1 cellular context compared by ENCODE assay signal in the genomic region with DNA sequence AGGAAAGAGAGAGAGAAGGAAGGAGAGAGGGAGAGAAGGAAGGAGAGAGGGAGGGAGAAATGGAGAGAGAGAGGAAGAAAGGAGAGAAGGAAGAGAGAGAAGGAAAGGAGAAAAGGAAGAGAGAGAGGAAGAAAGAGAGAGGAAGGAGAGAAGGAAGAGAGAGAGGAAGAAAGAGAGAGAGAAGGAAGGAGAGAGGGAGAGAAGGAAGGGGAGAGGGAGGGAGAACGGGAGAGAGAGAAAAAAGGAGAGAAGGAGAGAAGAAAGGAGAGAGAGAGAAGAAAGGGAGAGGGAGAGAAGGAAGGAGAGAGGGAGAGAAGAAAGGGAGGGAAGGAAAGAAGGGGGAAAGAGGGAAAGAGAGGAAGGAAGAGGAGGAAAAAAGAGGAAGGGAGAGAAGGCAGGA.
TF ChIP-seq lines count a peak whose summit lies in the region.

No MANE protein-coding gene starts in this region.

TF ChIP-seq in HEK293, 187 proteins besides CTCF, POLR2A, EP300 and RAD21 (continued from another document):
- TF ChIP-seq, protein P1, sequence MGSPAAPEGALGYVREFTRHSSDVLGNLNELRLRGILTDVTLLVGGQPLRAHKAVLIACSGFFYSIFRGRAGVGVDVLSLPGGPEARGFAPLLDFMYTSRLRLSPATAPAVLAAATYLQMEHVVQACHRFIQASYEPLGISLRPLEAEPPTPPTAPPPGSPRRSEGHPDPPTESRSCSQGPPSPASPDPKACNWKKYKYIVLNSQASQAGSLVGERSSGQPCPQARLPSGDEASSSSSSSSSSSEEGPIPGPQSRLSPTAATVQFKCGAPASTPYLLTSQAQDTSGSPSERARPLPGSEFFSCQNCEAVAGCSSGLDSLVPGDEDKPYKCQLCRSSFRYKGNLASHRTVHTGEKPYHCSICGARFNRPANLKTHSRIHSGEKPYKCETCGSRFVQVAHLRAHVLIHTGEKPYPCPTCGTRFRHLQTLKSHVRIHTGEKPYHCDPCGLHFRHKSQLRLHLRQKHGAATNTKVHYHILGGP (tag by site-specific recombination; IDR thresholded peaks at IDR 0.05): 0 out of 2 replicates have a peak, but pooled peaks have one; percentile 19
- TF ChIP-seq, protein P2, sequence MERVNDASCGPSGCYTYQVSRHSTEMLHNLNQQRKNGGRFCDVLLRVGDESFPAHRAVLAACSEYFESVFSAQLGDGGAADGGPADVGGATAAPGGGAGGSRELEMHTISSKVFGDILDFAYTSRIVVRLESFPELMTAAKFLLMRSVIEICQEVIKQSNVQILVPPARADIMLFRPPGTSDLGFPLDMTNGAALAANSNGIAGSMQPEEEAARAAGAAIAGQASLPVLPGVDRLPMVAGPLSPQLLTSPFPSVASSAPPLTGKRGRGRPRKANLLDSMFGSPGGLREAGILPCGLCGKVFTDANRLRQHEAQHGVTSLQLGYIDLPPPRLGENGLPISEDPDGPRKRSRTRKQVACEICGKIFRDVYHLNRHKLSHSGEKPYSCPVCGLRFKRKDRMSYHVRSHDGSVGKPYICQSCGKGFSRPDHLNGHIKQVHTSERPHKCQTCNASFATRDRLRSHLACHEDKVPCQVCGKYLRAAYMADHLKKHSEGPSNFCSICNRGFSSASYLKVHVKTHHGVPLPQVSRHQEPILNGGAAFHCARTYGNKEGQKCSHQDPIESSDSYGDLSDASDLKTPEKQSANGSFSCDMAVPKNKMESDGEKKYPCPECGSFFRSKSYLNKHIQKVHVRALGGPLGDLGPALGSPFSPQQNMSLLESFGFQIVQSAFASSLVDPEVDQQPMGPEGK (tag by site-specific recombination; IDR thresholded peaks at IDR 0.05): no peak
- TF ChIP-seq ZNF292 (tag by site-specific recombination; IDR thresholded peaks at IDR 0.05; ENCODE audit: borderline replicate concordance, low read depth) (no peak), ZNF114 (tag by site-specific recombination; IDR thresholded peaks at IDR 0.05) (0 out of 2 replicates have a peak, but pooled peaks have one; percentile 39), ZBTB21 (tag by site-specific recombination; IDR thresholded peaks at IDR 0.05) (no peak), ZNF548 (tag by site-specific recombination; IDR thresholded peaks at IDR 0.05) (no peak), ZNF600 (tag by site-specific recombination; IDR thresholded peaks at IDR 0.05) (no peak), ZNF670 (tag by site-specific recombination; IDR thresholded peaks at IDR 0.05; ENCODE audit: low read depth) (peak; percentile 64; the same call in 1 of the 2 replicates), ZNF530 (tag by site-specific recombination; IDR thresholded peaks at IDR 0.05; ENCODE audit: low read depth) (0 out of 2 replicates have a peak, but pooled peaks have one; percentile 7), ZNF473 (tag by site-specific recombination; IDR thresholded peaks at IDR 0.05) (peak; percentile 72; the same call in 1 of the 2 replicates), ZNF174 (tag by site-specific recombination; IDR thresholded peaks at IDR 0.05) (no peak), HOXA7 (CRISPR knock-in tag; IDR thresholded peaks at IDR 0.05; ENCODE audit: borderline replicate concordance) (no peak), ZNF521 (tag by site-specific recombination; IDR thresholded peaks at IDR 0.05) (peak; percentile 51; the same call in 1 of the 2 replicates), ZNF561 (tag by site-specific recombination; IDR thresholded peaks at IDR 0.05; ENCODE audit: borderline replicate concordance) (no peak), ZNF366 (tag by site-specific recombination; conservative IDR thresholded peaks at IDR 0.05) (peak; percentile 94), ZNF837 (tag by site-specific recombination; IDR thresholded peaks at IDR 0.05) (no peak), ZNF629 (tag by site-specific recombination; IDR thresholded peaks at IDR 0.05) (no peak), ZNF776 (tag by site-specific recombination; IDR thresholded peaks at IDR 0.05; ENCODE audit: borderline replicate concordance) (peak; percentile 82; the same call in 1 of the 2 replicates), ZNF514 (tag by site-specific recombination; IDR thresholded peaks at IDR 0.05) (0 out of 2 replicates have a peak, but pooled peaks have one; percentile 41), KLF7 (tag by site-specific recombination; IDR thresholded peaks at IDR 0.05; ENCODE audit: borderline replicate concordance) (no peak), ZNF48 (tag by site-specific recombination; IDR thresholded peaks at IDR 0.05) (no peak)
- TF ChIP-seq, protein P3, sequence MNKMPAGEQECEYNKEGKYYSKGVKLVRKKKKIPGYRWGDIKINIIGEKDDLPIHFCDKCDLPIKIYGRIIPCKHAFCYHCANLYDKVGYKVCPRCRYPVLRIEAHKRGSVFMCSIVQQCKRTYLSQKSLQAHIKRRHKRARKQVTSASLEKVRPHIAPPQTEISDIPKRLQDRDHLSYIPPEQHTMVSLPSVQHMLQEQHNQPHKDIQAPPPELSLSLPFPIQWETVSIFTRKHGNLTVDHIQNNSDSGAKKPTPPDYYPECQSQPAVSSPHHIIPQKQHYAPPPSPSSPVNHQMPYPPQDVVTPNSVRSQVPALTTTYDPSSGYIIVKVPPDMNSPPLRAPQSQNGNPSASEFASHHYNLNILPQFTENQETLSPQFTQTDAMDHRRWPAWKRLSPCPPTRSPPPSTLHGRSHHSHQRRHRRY (tag by site-specific recombination; IDR thresholded peaks at IDR 0.05): no peak
- TF ChIP-seq, protein P4, sequence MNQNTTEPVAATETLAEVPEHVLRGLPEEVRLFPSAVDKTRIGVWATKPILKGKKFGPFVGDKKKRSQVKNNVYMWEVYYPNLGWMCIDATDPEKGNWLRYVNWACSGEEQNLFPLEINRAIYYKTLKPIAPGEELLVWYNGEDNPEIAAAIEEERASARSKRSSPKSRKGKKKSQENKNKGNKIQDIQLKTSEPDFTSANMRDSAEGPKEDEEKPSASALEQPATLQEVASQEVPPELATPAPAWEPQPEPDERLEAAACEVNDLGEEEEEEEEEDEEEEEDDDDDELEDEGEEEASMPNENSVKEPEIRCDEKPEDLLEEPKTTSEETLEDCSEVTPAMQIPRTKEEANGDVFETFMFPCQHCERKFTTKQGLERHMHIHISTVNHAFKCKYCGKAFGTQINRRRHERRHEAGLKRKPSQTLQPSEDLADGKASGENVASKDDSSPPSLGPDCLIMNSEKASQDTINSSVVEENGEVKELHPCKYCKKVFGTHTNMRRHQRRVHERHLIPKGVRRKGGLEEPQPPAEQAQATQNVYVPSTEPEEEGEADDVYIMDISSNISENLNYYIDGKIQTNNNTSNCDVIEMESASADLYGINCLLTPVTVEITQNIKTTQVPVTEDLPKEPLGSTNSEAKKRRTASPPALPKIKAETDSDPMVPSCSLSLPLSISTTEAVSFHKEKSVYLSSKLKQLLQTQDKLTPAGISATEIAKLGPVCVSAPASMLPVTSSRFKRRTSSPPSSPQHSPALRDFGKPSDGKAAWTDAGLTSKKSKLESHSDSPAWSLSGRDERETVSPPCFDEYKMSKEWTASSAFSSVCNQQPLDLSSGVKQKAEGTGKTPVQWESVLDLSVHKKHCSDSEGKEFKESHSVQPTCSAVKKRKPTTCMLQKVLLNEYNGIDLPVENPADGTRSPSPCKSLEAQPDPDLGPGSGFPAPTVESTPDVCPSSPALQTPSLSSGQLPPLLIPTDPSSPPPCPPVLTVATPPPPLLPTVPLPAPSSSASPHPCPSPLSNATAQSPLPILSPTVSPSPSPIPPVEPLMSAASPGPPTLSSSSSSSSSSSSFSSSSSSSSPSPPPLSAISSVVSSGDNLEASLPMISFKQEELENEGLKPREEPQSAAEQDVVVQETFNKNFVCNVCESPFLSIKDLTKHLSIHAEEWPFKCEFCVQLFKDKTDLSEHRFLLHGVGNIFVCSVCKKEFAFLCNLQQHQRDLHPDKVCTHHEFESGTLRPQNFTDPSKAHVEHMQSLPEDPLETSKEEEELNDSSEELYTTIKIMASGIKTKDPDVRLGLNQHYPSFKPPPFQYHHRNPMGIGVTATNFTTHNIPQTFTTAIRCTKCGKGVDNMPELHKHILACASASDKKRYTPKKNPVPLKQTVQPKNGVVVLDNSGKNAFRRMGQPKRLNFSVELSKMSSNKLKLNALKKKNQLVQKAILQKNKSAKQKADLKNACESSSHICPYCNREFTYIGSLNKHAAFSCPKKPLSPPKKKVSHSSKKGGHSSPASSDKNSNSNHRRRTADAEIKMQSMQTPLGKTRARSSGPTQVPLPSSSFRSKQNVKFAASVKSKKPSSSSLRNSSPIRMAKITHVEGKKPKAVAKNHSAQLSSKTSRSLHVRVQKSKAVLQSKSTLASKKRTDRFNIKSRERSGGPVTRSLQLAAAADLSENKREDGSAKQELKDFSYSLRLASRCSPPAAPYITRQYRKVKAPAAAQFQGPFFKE (tag by site-specific recombination; IDR thresholded peaks at IDR 0.05; ENCODE audit: borderline replicate concordance): no peak
TF ChIP-seq in HEK293: peak in this region for 13.
